In genomic region chr9:86099695-86100364, GRCh38 we compare ENCODE assay signal across 8 cellular contexts. TPM values are rescaled to one million over a fixed set of nuclear protein-coding genes. Genes with fewer than 3 reads are reported as not detected.
DNase-seq lines count a peak whose midpoint lies in the region; ATAC-seq and TF ChIP-seq lines count a peak whose summit lies in the region.

No MANE protein-coding gene starts in this region.

- no peak overlapping the region for H3K27ac Mint-ChIP-seq in activated naive CD4-positive, alpha-beta T cell treated with anti-CD3 and anti-CD28 coated beads for 36 hours

- peak; percentile 87 for ATAC-seq in sciatic nerve
- ATAC-seq in GM19467 (IDR thresholded peaks at IDR 0.05; ENCODE audit: unreplicated experiment) = no peak

- no peaks in the 10 kb centered on the region for H3K9me3 ChIP-seq in ascending aorta
- no peaks in the 10 kb centered on the region for H3K9me3 ChIP-seq in iPS DF 6.9 (ENCODE audit: control insufficient read depth, insufficient read depth, low read length)

- peaks cover 4% of the 10 kb centered on the region for H3K4me1 Mint-ChIP-seq in activated naive CD4-positive, alpha-beta T cell treated with anti-CD3 and anti-CD28 coated beads for 36 hours (ENCODE audit: low read depth)

- H3K36me3 Mint-ChIP-seq in activated naive CD4-positive, alpha-beta T cell treated with anti-CD3 and anti-CD28 coated beads for 36 hours (ENCODE audit: low read depth) = no peaks in the 10 kb centered on the region

- TF ChIP-seq CTCF in ascending aorta (IDR thresholded peaks at IDR 0.05) = no peak

- CTCF ChIA-PET in activated naive CD4-positive, alpha-beta T cell treated with anti-CD3 and anti-CD28 coated beads for 36 hours (lab: Charles Lee) = no interaction called here

- WGBS in iPS DF 6.9 (ENCODE audit: insufficient coverage, insufficient read length) = no CpG with 5 or more reads among the region's 47 CpGs

- peak overlapping the region; percentile 77 for H3K4me3 Mint-ChIP-seq in activated naive CD4-positive, alpha-beta T cell treated with anti-CD3 and anti-CD28 coated beads for 36 hours

- H3K4me1 ChIP-seq in ascending aorta = peaks cover 0 to 8% of the 10 kb centered on the region in 2 donors
- peaks cover 2% of the 10 kb centered on the region; the same call in 1 of the 2 replicates for H3K4me1 ChIP-seq in iPS DF 6.9 (ENCODE audit: control insufficient read depth, insufficient read depth, low read length)

- peak; percentile 39 for DNase-seq in activated naive CD4-positive, alpha-beta T cell treated with anti-CD3 and anti-CD28 coated beads for 36 hours
- DNase-seq in activated naive CD4-positive, alpha-beta T cell (lab: John Stamatoyannopoulos, UW) = no peak
- peak; percentile 77 for DNase-seq in NCI-H69 (lab: John Stamatoyannopoulos, UW)
- peak in 1 of 2 donors; percentile 73 for DNase-seq in ascending aorta (ENCODE audit: low spot score in 2 of 2)
- DNase-seq in iPS DF 6.9 (ENCODE audit: low read depth, low spot score) = no peak
- peak; percentile 72 for DNase-seq in sciatic nerve (ENCODE audit: low spot score)
- no peak for DNase-seq in DMS114 treated with DMSO at 0.1 percent for 48 hours (lab: John Stamatoyannopoulos, UW; ENCODE audit: unreplicated experiment)

- H3K27me3 ChIP-seq in ascending aorta (no peaks in the 10 kb centered on the region), iPS DF 6.9 (ENCODE audit: control insufficient read depth, insufficient read depth, low read length) (peaks cover 5% of the 10 kb centered on the region; the same call in 1 of the 2 replicates)

- H3K9me3 Mint-ChIP-seq in activated naive CD4-positive, alpha-beta T cell treated with anti-CD3 and anti-CD28 coated beads for 36 hours = no peaks in the 10 kb centered on the region

- H3K27ac ChIP-seq in ascending aorta = peak overlapping the region; percentile 79 to 81
- H3K27ac ChIP-seq in iPS DF 6.9 (ENCODE audit: low read length) = no peak overlapping the region

- H3K36me3 ChIP-seq in ascending aorta (no peaks in the 10 kb centered on the region), iPS DF 6.9 (ENCODE audit: control insufficient read depth, insufficient read depth, low read length) (no peaks in the 10 kb centered on the region)

- intact Hi-C loops in activated naive CD4-positive, alpha-beta T cell treated with anti-CD3 and anti-CD28 coated beads for 36 hours (cut with micrococcal nuclease) = loop anchor here (2.0 to 10.0 kb wide), 4 partner anchors 159 to 845 kb away; partner anchors contain the start of genes GAS1, ISCA1 and NAA35
- intact Hi-C loops in ascending aorta (cut with DNase I) = no loop called here
- intact Hi-C loops in sciatic nerve (cut with DNase I) = no loop called here

- peaks cover 32% of the 10 kb centered on the region for H3K27me3 Mint-ChIP-seq in activated naive CD4-positive, alpha-beta T cell treated with anti-CD3 and anti-CD28 coated beads for 36 hours (ENCODE audit: low read depth)

- H3K4me3 ChIP-seq in ascending aorta (peak overlapping the region; percentile 76 to 84), iPS DF 6.9 (ENCODE audit: low read length) (peak overlapping the region; percentile 68; the same call in 1 of the 2 replicates)

RNA-seq across cellular contexts. Expression of gene GOLM1, which starts 0.5 kb away (rescaled TPM):
- total RNA-seq in activated naive CD4-positive, alpha-beta T cell treated with anti-CD3 and anti-CD28 coated beads for 36 hours = under 1 TPM; 0.89 to 0.93 TPM
- total RNA-seq in ascending aorta (24.4 TPM), sciatic nerve (20.9 TPM)

Comparison
In these comparisons a context has a peak if more than half of its experiments do, and no peak if none do; other contexts are left out.
1. DNase-seq: peak in activated naive CD4-positive, alpha-beta T cell treated with anti-CD3 and anti-CD28 coated beads for 36 hours (single experiment), NCI-H69 (single experiment) and sciatic nerve (single experiment); none in activated naive CD4-positive, alpha-beta T cell (0 of 4), iPS DF 6.9 (single experiment) and DMS114 treated with DMSO at 0.1 percent for 48 hours (single experiment).
2. RNA of gene GOLM1, which starts 0.5 kb away (total RNA-seq): 24.4 TPM in ascending aorta (single experiment) and 20.9 TPM in sciatic nerve (single experiment); 0.89 to 0.93 TPM in activated naive CD4-positive, alpha-beta T cell treated with anti-CD3 and anti-CD28 coated beads for 36 hours; every median in the first group is over 10 times any median in the second.